Comparison of ENCODE assay signal across 18 cellular contexts in the genomic region with DNA sequence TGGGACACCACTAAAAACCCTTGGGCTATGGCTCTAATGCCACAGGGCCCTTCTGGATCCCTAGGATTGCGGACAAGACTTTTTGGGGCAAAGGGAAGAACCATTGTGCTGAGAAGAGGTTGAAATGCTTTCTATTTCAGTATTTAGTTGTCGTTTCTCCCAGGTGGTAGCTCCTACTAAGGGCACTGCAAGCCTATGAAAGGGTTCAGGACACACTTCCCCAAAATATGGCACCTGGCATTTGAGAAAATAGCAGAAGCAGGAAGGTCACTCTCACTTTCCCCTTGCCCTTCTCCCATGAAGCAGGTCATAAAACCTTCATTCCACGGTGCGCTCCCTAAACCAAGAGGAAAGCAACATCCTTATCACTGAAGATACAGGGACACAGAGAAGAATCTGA.
"Had no signal": no experiment of that assay in that cellular context is flagged by ENCODE, and none has a peak within 500 bp of the region (broad histone marks: within the 10 kb centered on the region; RNA-seq: fewer than 3 reads in every experiment).

No MANE protein-coding gene starts in this region.

- H3K4me3 ChIP-seq: SJSA1, SK-N-MC had no signal

- DNase-seq: KBM-7, NCI-H1092, NCI-H1105 treated with DMSO at 0.1 percent for 48 hours, NCI-H1417 treated with DMSO at 0.1 percent for 48 hours, NCI-H146, NCI-H1694 treated with DMSO at 0.1 percent for 48 hours, NCI-H1930, NCI-H2081, NCI-H2107, NCI-H2227 treated with DMSO at 0.1 percent for 48 hours, NCI-H526 treated with DMSO at 0.1 percent for 48 hours, NCI-H748 treated with DMSO at 0.1 percent for 48 hours, OCI-M1, Right ventricle myocardium superior, RPMI8226, SIG-M5 had no signal

- H3K9me3 ChIP-seq: SJSA1 had no signal

- H3K27me3 ChIP-seq: SJSA1 had no signal

- H3K4me1 ChIP-seq: SJSA1 had no signal

- H3K36me3 ChIP-seq: SJSA1 had no signal

- H3K27ac ChIP-seq: SJSA1, SK-N-MC had no signal
